Comparison of ENCODE assay signal across 16 cellular contexts in genomic region chr2:157877761-157878400, GRCh38. TPM values are rescaled to one million over a fixed set of nuclear protein-coding genes. Genes with fewer than 3 reads are reported as not detected.
DNase-seq lines count a peak whose midpoint lies in the region; ATAC-seq and TF ChIP-seq lines count a peak whose summit lies in the region.
"Had no signal": no experiment of that assay in that cellular context is flagged by ENCODE, and none has a peak within 500 bp of the region (broad histone marks: within the 10 kb centered on the region; RNA-seq: fewer than 3 reads in every experiment).

No MANE protein-coding gene starts in this region.

- H3K27ac Mint-ChIP-seq in T-helper 2 cell treated with Interferon-gamma antibody and Interleukin-4, amounts not matched to agents 5 μg/mL and 100 μg/mL, for 36 hours = peak overlapping the region; percentile 56
- H3K27ac Mint-ChIP-seq in activated naive CD8-positive, alpha-beta T cell = no peak overlapping the region
- H3K27ac Mint-ChIP-seq in natural killer cell = no peak overlapping the region

- no peaks in the 10 kb centered on the region for H4K20me1 ChIP-seq in KMS-11 (ENCODE audit: insufficient read depth)

- H3K36me3 ChIP-seq in KMS-11 (ENCODE audit: insufficient read depth) = no peaks in the 10 kb centered on the region
- H3K36me3 ChIP-seq: ascending aorta, sigmoid colon, transverse colon had no signal

- intact Hi-C loops in natural killer cell (cut with micrococcal nuclease) = no loop called here

- peaks cover 47% of the 10 kb centered on the region for H3K4me1 Mint-ChIP-seq in T-helper 2 cell treated with Interferon-gamma antibody and Interleukin-4, amounts not matched to agents 5 μg/mL and 100 μg/mL, for 36 hours (ENCODE audit: low read depth)
- peaks cover 35% of the 10 kb centered on the region for H3K4me1 Mint-ChIP-seq in activated naive CD8-positive, alpha-beta T cell (ENCODE audit: low read depth)
- peaks cover 14 to 20% of the 10 kb centered on the region in 2 donors for H3K4me1 Mint-ChIP-seq in natural killer cell

- peaks cover 16% of the 10 kb centered on the region for H3K36me3 Mint-ChIP-seq in T-helper 2 cell treated with Interferon-gamma antibody and Interleukin-4, amounts not matched to agents 5 μg/mL and 100 μg/mL, for 36 hours (ENCODE audit: low read depth)
- H3K36me3 Mint-ChIP-seq in activated naive CD8-positive, alpha-beta T cell = peaks cover 2% of the 10 kb centered on the region
- no peaks in the 10 kb centered on the region for H3K36me3 Mint-ChIP-seq in natural killer cell

- H3K9ac ChIP-seq in KMS-11 = no peak overlapping the region

- H3K4me3 Mint-ChIP-seq in T-helper 2 cell treated with Interferon-gamma antibody and Interleukin-4, amounts not matched to agents 5 μg/mL and 100 μg/mL, for 36 hours = peak overlapping the region; percentile 87
- peak overlapping the region; percentile 87 for H3K4me3 Mint-ChIP-seq in activated naive CD8-positive, alpha-beta T cell
- H3K4me3 Mint-ChIP-seq in natural killer cell = peak overlapping the region; percentile 70

- TF ChIP-seq CTCF in KMS-11 (conservative IDR thresholded peaks at IDR 0.05; ENCODE audit: low read depth, low read length) (no peak), natural killer cell (IDR thresholded peaks at IDR 0.05) (no peak)

- H3K4me3 ChIP-seq in KMS-11 (IDR thresholded peaks at IDR 0.05; ENCODE audit: insufficient read depth, low read depth, low read length) = peak overlapping the region; percentile 21
- H3K4me3 ChIP-seq: GM12878 had no signal

- H3K4me2 ChIP-seq in KMS-11 = peak overlapping the region; percentile 72; the same call in 1 of the 2 replicates

- no peaks in the 10 kb centered on the region for H3K27me3 ChIP-seq in KMS-11 (ENCODE audit: insufficient read depth, low read depth)
- H3K27me3 ChIP-seq: ascending aorta, sigmoid colon, transverse colon had no signal

- peaks cover 29% of the 10 kb centered on the region for H3K4me1 ChIP-seq in KMS-11 (ENCODE audit: low read depth, poor library complexity, severe bottlenecking)

- H3K27me3 Mint-ChIP-seq in T-helper 2 cell treated with Interferon-gamma antibody and Interleukin-4, amounts not matched to agents 5 μg/mL and 100 μg/mL, for 36 hours (ENCODE audit: low read depth) = no peaks in the 10 kb centered on the region
- no peaks in the 10 kb centered on the region for H3K27me3 Mint-ChIP-seq in activated naive CD8-positive, alpha-beta T cell
- H3K27me3 Mint-ChIP-seq in natural killer cell (ENCODE audit: low read depth in 2 of 2) = no peaks in the 10 kb centered on the region

- no peak for DNase-seq in T-helper 2 cell treated with Interferon-gamma antibody and Interleukin-4, amounts not matched to agents 5 μg/mL and 100 μg/mL, for 36 hours (ENCODE audit: low spot score)
- no peak for DNase-seq in T-helper 2 cell
- no peak for DNase-seq in natural killer cell
- DNase-seq: 8988T; cortex of kidney; NCI-H2029; sigmoid colon; stimulated activated CD4-positive, alpha-beta T cell treated with anti-CD3 and anti-CD28 coated beads, Interleukin-4, amount 100 ng/mL, for 1 hour; transverse colon had no signal

- no peak overlapping the region; the same call in 1 of the 2 replicates for H3K27ac ChIP-seq in KMS-11
- H3K27ac ChIP-seq: ascending aorta had no signal

- H3K9me3 Mint-ChIP-seq in T-helper 2 cell treated with Interferon-gamma antibody and Interleukin-4, amounts not matched to agents 5 μg/mL and 100 μg/mL, for 36 hours = no peaks in the 10 kb centered on the region
- no peaks in the 10 kb centered on the region for H3K9me3 Mint-ChIP-seq in activated naive CD8-positive, alpha-beta T cell (ENCODE audit: low read depth)
- H3K9me3 Mint-ChIP-seq in natural killer cell = no peaks in the 10 kb centered on the region

- H2AFZ ChIP-seq in KMS-11 (ENCODE audit: low read depth) = no peak overlapping the region

- ATAC-seq in natural killer cell = no peak
- no peak for ATAC-seq in HG03432 (IDR thresholded peaks at IDR 0.05; ENCODE audit: unreplicated experiment)
- ATAC-seq in HG03521 (IDR thresholded peaks at IDR 0.05; ENCODE audit: unreplicated experiment) = no peak
- ATAC-seq in GM18517 (IDR thresholded peaks at IDR 0.05; ENCODE audit: unreplicated experiment) = no peak
- ATAC-seq: GM12878 had no signal

- peaks cover 15% of the 10 kb centered on the region; the same call in 1 of the 2 replicates for H3K79me2 ChIP-seq in KMS-11 (ENCODE audit: insufficient read depth, low read depth)

RNA-seq across cellular contexts. Expression of gene ACVR1, which starts 1.8 kb away (rescaled TPM):
- total RNA-seq in natural killer cell = 1 to 10 TPM; 3.3 to 6.9 (median 6.1) TPM
